In the genomic region with DNA sequence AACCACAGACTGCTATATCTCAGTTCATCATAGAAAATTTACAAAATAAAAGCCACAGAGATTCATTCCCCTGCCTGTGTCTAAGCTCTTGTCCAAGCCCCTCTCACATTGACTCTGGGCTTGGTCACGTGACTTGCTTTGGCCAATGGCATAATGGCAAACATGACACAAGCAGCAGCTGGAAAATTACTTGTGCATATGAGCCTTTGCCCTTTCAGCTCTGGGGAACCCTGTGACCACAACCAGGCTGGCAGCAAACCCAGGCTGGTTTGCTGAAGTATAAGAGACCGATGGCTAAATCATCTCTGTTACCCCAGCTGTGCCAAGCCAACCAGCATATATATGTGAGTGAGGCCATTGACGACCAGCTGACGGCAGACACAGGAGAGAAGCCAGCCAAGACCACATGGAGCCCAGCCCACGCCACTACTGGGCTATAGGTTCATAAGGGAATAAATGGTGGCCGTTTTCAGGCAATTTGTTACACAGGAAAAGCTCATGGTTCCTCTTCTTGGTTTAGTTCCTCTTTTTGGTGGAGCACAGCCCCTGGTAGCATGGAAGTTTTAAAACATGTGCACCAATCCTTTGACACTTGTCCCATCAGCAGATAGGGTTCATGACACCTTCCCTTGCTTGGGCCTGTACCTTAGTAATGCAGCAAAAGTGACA, we compare ENCODE assay signal across 14 cellular contexts. TPM values are rescaled to one million over a fixed set of nuclear protein-coding genes. Genes with fewer than 3 reads are reported as not detected.
DNase-seq lines count a peak whose midpoint lies in the region; ATAC-seq lines count a peak whose summit lies in the region.
"Had no signal": no experiment of that assay in that cellular context is flagged by ENCODE, and none has a peak within 500 bp of the region (broad histone marks: within the 10 kb centered on the region; RNA-seq: fewer than 3 reads in every experiment).

No MANE protein-coding gene starts in this region.

- H3K4me1 Mint-ChIP-seq in memory B cell: peaks cover 5% of the 10 kb centered on the region
- H3K4me1 Mint-ChIP-seq: activated CD4-positive, alpha-beta T cell treated with anti-CD3 and anti-CD28 coated beads, Interleukin-2, amount 10 ng/mL, durations not matched to agents 7 days and 5 days had no signal

- ATAC-seq in memory B cell (ENCODE audit: low read depth) (peak; percentile 65), GM19455 (IDR thresholded peaks at IDR 0.05; ENCODE audit: unreplicated experiment) (no peak)
- ATAC-seq: gastroesophageal sphincter had no signal

- H3K27ac Mint-ChIP-seq in memory B cell: no peak overlapping the region
- H3K27ac Mint-ChIP-seq: activated CD4-positive, alpha-beta T cell treated with anti-CD3 and anti-CD28 coated beads, Interleukin-2, amount 10 ng/mL, durations not matched to agents 7 days and 5 days had no signal

- H3K36me3 Mint-ChIP-seq in memory B cell: no peaks in the 10 kb centered on the region

- peaks cover 2% of the 10 kb centered on the region for H3K9me3 Mint-ChIP-seq in memory B cell
- H3K9me3 Mint-ChIP-seq: activated CD4-positive, alpha-beta T cell treated with anti-CD3 and anti-CD28 coated beads, Interleukin-2, amount 10 ng/mL, durations not matched to agents 7 days and 5 days had no signal

- peak; percentile 30 for DNase-seq in NCI-H748 (lab: John Stamatoyannopoulos, UW; ENCODE audit: unreplicated experiment)
- no peak for DNase-seq in NCI-H748 treated with DMSO at 0.1 percent for 48 hours (lab: John Stamatoyannopoulos, UW)
- peak; percentile 89 for DNase-seq in KG1 (lab: John Stamatoyannopoulos, UW)
- peak; percentile 29 for DNase-seq in SK-N-DZ (ENCODE audit: low spot score)
- DNase-seq in memory B cell (ENCODE audit: low spot score in 2 of 2): no peak
- no peak for DNase-seq in activated CD8-positive, alpha-beta memory T cell treated with anti-CD3 and anti-CD28 coated beads, Interleukin-2, amount 50 U/mL, for 4 hours
- DNase-seq in cerebellar cortex (ENCODE audit: low spot score): no peak
- DNase-seq: activated CD4-positive, alpha-beta T cell treated with anti-CD3 and anti-CD28 coated beads, Interleukin-2, amount 10 ng/mL, durations not matched to agents 7 days and 5 days; amniotic stem cell; dorsolateral prefrontal cortex; NCI-H2107; stimulated activated naive CD4-positive, alpha-beta T cell treated with Interleukin-2 at 50 U/mL for 16 hours had no signal

- H3K27me3 Mint-ChIP-seq in memory B cell: peaks cover 8% of the 10 kb centered on the region

- H3K4me3 Mint-ChIP-seq in memory B cell: no peak overlapping the region
- H3K4me3 Mint-ChIP-seq: activated CD4-positive, alpha-beta T cell treated with anti-CD3 and anti-CD28 coated beads, Interleukin-2, amount 10 ng/mL, durations not matched to agents 7 days and 5 days had no signal

RNA-seq across cellular contexts. Expression of gene RSPO4, which starts 31.8 kb away (rescaled TPM):
- polyA plus RNA-seq in SK-N-DZ (2014; cell fraction: cytosol; rRNA removed): 0.17 and 0.85 TPM in 2 replicates
- polyA plus RNA-seq in SK-N-DZ (2014; cell fraction: nucleus; rRNA removed): 1.7 and 2.8 TPM in 2 replicates

Comparison
In these comparisons a context has a peak if more than half of its experiments do, and no peak if none do; other contexts are left out.
1. DNase-seq: peak in NCI-H748 (single experiment), KG1 (single experiment) and SK-N-DZ (single experiment); none in NCI-H748 treated with DMSO at 0.1 percent for 48 hours (single experiment), memory B cell (0 of 2), activated CD8-positive, alpha-beta memory T cell treated with anti-CD3 and anti-CD28 coated beads, Interleukin-2, amount 50 U/mL, for 4 hours (single experiment) and cerebellar cortex (single experiment).